In genomic region chr11:11844272-11844671, GRCh38 we compare ENCODE assay signal across 9 cellular contexts. TPM values are rescaled to one million over a fixed set of nuclear protein-coding genes. Genes with fewer than 3 reads are reported as not detected.
A peak's percentile ranks its signal among the peaks of the same experiment; 100 is the strongest.
DNase-seq lines count a peak whose midpoint lies in the region; ATAC-seq and TF ChIP-seq lines count a peak whose summit lies in the region.
"Had no signal": no experiment of that assay in that cellular context is flagged by ENCODE, and none has a peak within 500 bp of the region (broad histone marks: within the 10 kb centered on the region; RNA-seq: fewer than 3 reads in every experiment).

No MANE protein-coding gene starts in this region.

- H3K9me3 ChIP-seq in CD4-positive, alpha-beta memory T cell (ENCODE audit: control insufficient read depth in 1 of 2, low read length in 2 of 2): no peaks in the 10 kb centered on the region
- no peaks in the 10 kb centered on the region for H3K9me3 ChIP-seq in OCI-LY1 (ENCODE audit: low read length)

- peak overlapping the region in 1 of 2 donors; percentile 85 for H3K4me3 ChIP-seq in CD4-positive, alpha-beta memory T cell (ENCODE audit: low read length in 2 of 2)
- peak overlapping the region; percentile 83 for H3K4me3 ChIP-seq in OCI-LY1 (ENCODE audit: low read depth, low read length, poor library complexity, severe bottlenecking)
- peak overlapping the region; percentile 65 for H3K4me3 ChIP-seq in epithelial cell of proximal tubule (ENCODE audit: low read depth, low read length)
- H3K4me3 ChIP-seq in retinal pigment epithelial cell (ENCODE audit: low read length): peak overlapping the region; percentile 84

- no peaks in the 10 kb centered on the region for H3K27me3 Mint-ChIP-seq in CD4-positive, alpha-beta memory T cell

- H4K20me1 ChIP-seq in OCI-LY1 (ENCODE audit: insufficient read depth, low read length): 0 out of 2 replicates have a peak, but pooled peaks cover 8% of the 10 kb centered on the region

- POLR2A ChIA-PET in CD4-positive, alpha-beta memory T cell (lab: Charles Lee; ENCODE audit: partially characterized antibody): interaction anchor here (1.1 to 4.3 kb wide), 5 partner anchors 12 to 1036 kb away, joined by 3 to 44 read pairs (median 5); partner anchors contain the start of gene EIF4G2

- H2AFZ ChIP-seq in OCI-LY1 (ENCODE audit: low read length): no peak overlapping the region

- no peaks in the 10 kb centered on the region for H3K9me2 ChIP-seq in OCI-LY1 (ENCODE audit: low read depth, low read length)

- H3K4me3 Mint-ChIP-seq in CD4-positive, alpha-beta memory T cell: no peak overlapping the region

- H3K4me1 ChIP-seq in CD4-positive, alpha-beta memory T cell (ENCODE audit: insufficient read depth, low read length): peaks cover 63% of the 10 kb centered on the region
- H3K4me1 ChIP-seq in OCI-LY1 (ENCODE audit: insufficient read depth, low read length, severe bottlenecking): peaks cover 44% of the 10 kb centered on the region

- H3K27ac Mint-ChIP-seq in CD4-positive, alpha-beta memory T cell: peak overlapping the region in 1 of 7 donors; percentile 85

- no peaks in the 10 kb centered on the region for H3K9me3 Mint-ChIP-seq in CD4-positive, alpha-beta memory T cell

- ATAC-seq in HG03460 (IDR thresholded peaks at IDR 0.05; ENCODE audit: unreplicated experiment): no peak

- no peak for DNase-seq in CD4-positive, alpha-beta memory T cell
- DNase-seq in epithelial cell of proximal tubule (ENCODE audit: low read depth): no peak
- DNase-seq in retinal pigment epithelial cell (ENCODE audit: low read depth): no peak
- no peak for DNase-seq in putamen (ENCODE audit: low spot score)
- DNase-seq in DMS114 treated with DMSO at 0.1 percent for 48 hours (lab: John Stamatoyannopoulos, UW; ENCODE audit: unreplicated experiment): no peak
- no peak for DNase-seq in SKM-1 treated with dmso at 0.1 percent for 144 hours (lab: John Stamatoyannopoulos, UW; ENCODE audit: unreplicated experiment)
- DNase-seq: occipital lobe had no signal

- peaks cover 69% of the 10 kb centered on the region for H3K79me2 ChIP-seq in OCI-LY1 (ENCODE audit: insufficient read depth, low read length)

- H3K4me2 ChIP-seq in OCI-LY1 (ENCODE audit: low read length): peak overlapping the region; percentile 98

- CTCF ChIA-PET in CD4-positive, alpha-beta memory T cell (lab: Charles Lee; ENCODE audit: partially characterized antibody): interaction anchor here (1.3 to 2.5 kb wide), 6 partner anchors 10 to 1035 kb away, joined by 3 to 13 read pairs (median 4); partner anchors contain the start of gene EIF4G2

- intact Hi-C loops in CD4-positive, alpha-beta memory T cell (cut with micrococcal nuclease): loop anchor here (5.0 to 10.0 kb wide), 5 partner anchors 987 to 1621 kb away; partner anchors contain the start of genes AMPD3, BTBD10, CTR9 and EIF4G2

- H3K4me1 Mint-ChIP-seq in CD4-positive, alpha-beta memory T cell: peaks cover 7 to 40% (median 14%) of the 10 kb centered on the region in 4 donors

- 0 out of 2 replicates have a peak, but pooled peaks cover 4% of the 10 kb centered on the region for H3F3A ChIP-seq in OCI-LY1 (ENCODE audit: insufficient read depth, low read length)

- no peak for TF ChIP-seq CTCF in OCI-LY1 (IDR thresholded peaks at IDR 0.05; ENCODE audit: low read length)
- no peak for TF ChIP-seq CTCF in epithelial cell of proximal tubule (conservative IDR thresholded peaks at IDR 0.05; ENCODE audit: low read depth, low read length)
- TF ChIP-seq CTCF in retinal pigment epithelial cell (conservative IDR thresholded peaks at IDR 0.05; ENCODE audit: low read depth, low read length): no peak

- no peaks in the 10 kb centered on the region for H3K36me3 ChIP-seq in CD4-positive, alpha-beta memory T cell (ENCODE audit: insufficient read depth, low read length)
- no peaks in the 10 kb centered on the region for H3K36me3 ChIP-seq in OCI-LY1 (ENCODE audit: insufficient read depth, low read length)

- H3K9ac ChIP-seq in OCI-LY1 (ENCODE audit: low read length): peak overlapping the region; percentile 97; the same call in 1 of the 2 replicates

- peak overlapping the region; percentile 98 for H3K27ac ChIP-seq in CD4-positive, alpha-beta memory T cell (ENCODE audit: low read depth, low read length)
- no peak overlapping the region for H3K27ac ChIP-seq in OCI-LY1 (ENCODE audit: low read depth, low read length, poor library complexity, severe bottlenecking)

- H3K36me3 Mint-ChIP-seq in CD4-positive, alpha-beta memory T cell: peaks cover 0 to 6% of the 10 kb centered on the region in 2 donors

- no peaks in the 10 kb centered on the region for H3K27me3 ChIP-seq in CD4-positive, alpha-beta memory T cell (ENCODE audit: insufficient read depth, low read length)
- no peaks in the 10 kb centered on the region for H3K27me3 ChIP-seq in OCI-LY1 (ENCODE audit: insufficient read depth, low read length)

RNA-seq across cellular contexts. Expression of gene USP47, which starts 2.5 kb away (rescaled TPM):
- total RNA-seq in CD4-positive, alpha-beta memory T cell: 10 to 100 TPM; 62.2 to 65.9 TPM
- polyA plus RNA-seq in CD4-positive, alpha-beta memory T cell: 10 to 100 TPM; 43.7 to 51.5 TPM
- 21.3 and 32.6 TPM in 2 replicates for total RNA-seq in epithelial cell of proximal tubule
